ENCODE assay signal across 21 cellular contexts in genomic region chr4:7610062-7610670, GRCh38.
"Had no signal": no experiment of that assay in that cellular context is flagged by ENCODE, and none has a peak within 500 bp of the region (broad histone marks: within the 10 kb centered on the region; RNA-seq: fewer than 3 reads in every experiment).

No MANE protein-coding gene starts in this region.

- H3K4me3 Mint-ChIP-seq: memory B cell; mesothelial cell of epicardium; natural killer cell treated with Interleukin-12 subunit alpha and Interleukin-12 subunit beta and Interleukin-15 and Interleukin-18, amount 100 ng/mL, for 72 hours had no signal

- DNase-seq: cortex of kidney; effector CD8-positive, alpha-beta T cell; foreskin melanocyte; heart left ventricle; islet precursor cell; left ventricle myocardium inferior; lower lobe of right lung; occipital lobe; psoas muscle; retina; right lobe of liver; stimulated activated CD4-positive, alpha-beta T cell treated with anti-CD3 and anti-CD28 coated beads, Interleukin-2, amount 100 ng/mL, for 24 hours; stimulated activated CD4-positive, alpha-beta T cell treated with anti-CD3 and anti-CD28 coated beads, Interleukin-4, amount 100 ng/mL, for 4 hours; stimulated activated naive CD4-positive, alpha-beta T cell; upper lobe of left lung had no signal

- H3K27ac ChIP-seq: dorsolateral prefrontal cortex, heart left ventricle, left ventricle myocardium inferior, lower lobe of right lung, parathyroid adenoma, psoas muscle, right lobe of liver, upper lobe of left lung, vagina had no signal

- H3K9me3 ChIP-seq: heart left ventricle, psoas muscle, right lobe of liver, upper lobe of left lung, vagina had no signal

- H2AFZ ChIP-seq: parathyroid adenoma had no signal

- H3K4me1 Mint-ChIP-seq: memory B cell had no signal

- H3K79me2 ChIP-seq: parathyroid adenoma had no signal

- H3K27me3 Mint-ChIP-seq: memory B cell; natural killer cell treated with Interleukin-12 subunit alpha and Interleukin-12 subunit beta and Interleukin-15 and Interleukin-18, amount 100 ng/mL, for 72 hours had no signal

- H3K36me3 Mint-ChIP-seq: memory B cell; mesothelial cell of epicardium; natural killer cell treated with Interleukin-12 subunit alpha and Interleukin-12 subunit beta and Interleukin-15 and Interleukin-18, amount 100 ng/mL, for 72 hours had no signal

- H3K4me1 ChIP-seq: heart left ventricle, left ventricle myocardium inferior, lower lobe of right lung, parathyroid adenoma, psoas muscle, right lobe of liver, upper lobe of left lung, vagina had no signal

- H3K27ac Mint-ChIP-seq: memory B cell; mesothelial cell of epicardium; natural killer cell treated with Interleukin-12 subunit alpha and Interleukin-12 subunit beta and Interleukin-15 and Interleukin-18, amount 100 ng/mL, for 72 hours had no signal

- H3K4me3 ChIP-seq: dorsolateral prefrontal cortex, heart left ventricle, left ventricle myocardium inferior, lower lobe of right lung, psoas muscle, right lobe of liver, upper lobe of left lung, vagina had no signal

- H3K27me3 ChIP-seq: dorsolateral prefrontal cortex, right lobe of liver, upper lobe of left lung, vagina had no signal

- H3K36me3 ChIP-seq: heart left ventricle, left ventricle myocardium inferior, lower lobe of right lung, right lobe of liver, upper lobe of left lung, vagina had no signal

- H3K9ac ChIP-seq: parathyroid adenoma had no signal

- ATAC-seq: heart left ventricle; lower lobe of right lung; natural killer cell treated with Interleukin-12 subunit alpha and Interleukin-12 subunit beta and Interleukin-15 and Interleukin-18, amount 100 ng/mL, for 72 hours; psoas muscle; right lobe of liver had no signal
